ENCODE assay signal across 22 cellular contexts in genomic region chr10:68542046-68542445, GRCh38. TPM values are rescaled to one million over a fixed set of nuclear protein-coding genes. Genes with fewer than 3 reads are reported as not detected.
DNase-seq lines count a peak whose midpoint lies in the region; ATAC-seq and TF ChIP-seq lines count a peak whose summit lies in the region.
"Had no signal": no experiment of that assay in that cellular context is flagged by ENCODE, and none has a peak within 500 bp of the region (broad histone marks: within the 10 kb centered on the region; RNA-seq: fewer than 3 reads in every experiment).

No MANE protein-coding gene starts in this region.

- POLR2A ChIA-PET in T-cell (lab: Charles Lee), result interaction anchor here in 1 of 2 donors (0.7 kb wide), 1 partner anchor 113 kb away, joined by 3 read pairs; no protein-coding TSS in a partner anchor

- H3K36me3 Mint-ChIP-seq in T-cell (no peaks in the 10 kb centered on the region), chondrocyte (ENCODE audit: low read depth) (no peaks in the 10 kb centered on the region)
- H3K36me3 Mint-ChIP-seq: CD4-positive, alpha-beta memory T cell; immature natural killer cell had no signal

- no peak overlapping the region for H3K27ac Mint-ChIP-seq in T-cell
- no peak overlapping the region for H3K27ac Mint-ChIP-seq in chondrocyte (ENCODE audit: unreplicated experiment)
- H3K27ac Mint-ChIP-seq: CD4-positive, alpha-beta memory T cell; immature natural killer cell had no signal

- CTCF ChIA-PET in T-cell (lab: Charles Lee), result no interaction called here

- no peaks in the 10 kb centered on the region for H3K27me3 ChIP-seq in right cardiac atrium (ENCODE audit: control insufficient read depth, insufficient read depth)
- H3K27me3 ChIP-seq: body of pancreas, SJCRH30, upper lobe of left lung had no signal

- H3K4me1 Mint-ChIP-seq in T-cell, result no peaks in the 10 kb centered on the region
- no peaks in the 10 kb centered on the region for H3K4me1 Mint-ChIP-seq in chondrocyte (ENCODE audit: low read depth)
- H3K4me1 Mint-ChIP-seq: CD4-positive, alpha-beta memory T cell; immature natural killer cell; neural crest cell had no signal

- DNase-seq in Right ventricle myocardium inferior (ENCODE audit: missing footprints) (no peak), cardiac septum (ENCODE audit: low spot score) (no peak), RKO (ENCODE audit: low spot score) (peak; percentile 26), right cardiac atrium (no peak), T-cell (no peak), chondrocyte (ENCODE audit: low spot score) (no peak), NAMALWA (ENCODE audit: low spot score) (no peak)
- DNase-seq: activated CD8-positive, alpha-beta memory T cell treated with anti-CD3 and anti-CD28 coated beads, Interleukin-2, amount 50 U/mL, for 48 hours; activated naive CD4-positive, alpha-beta T cell; body of pancreas; CD4-positive, alpha-beta memory T cell; dermis blood vessel endothelial cell; erythroblast; glutamatergic neuron; immature natural killer cell; NCI-H187; stimulated activated naive CD4-positive, alpha-beta T cell treated with Interleukin-2 at 50 U/mL for 16 hours; T1000; upper lobe of left lung had no signal

- H3K9me3 ChIP-seq in right cardiac atrium (ENCODE audit: control insufficient read depth, low read length), result no peaks in the 10 kb centered on the region
- H3K9me3 ChIP-seq: body of pancreas, SJCRH30, upper lobe of left lung had no signal

- 51% methylated on average over 5 of the region's 5 CpGs for WGBS in right cardiac atrium

- H3K4me1 ChIP-seq in right cardiac atrium (ENCODE audit: control insufficient read depth, insufficient read depth, low read length), result no peaks in the 10 kb centered on the region
- H3K4me1 ChIP-seq: body of pancreas, upper lobe of left lung had no signal

- intact Hi-C loops in Right ventricle myocardium inferior (cut with DNase I), result no loop called here
- intact Hi-C loops in cardiac septum (cut with DNase I), result no loop called here
- intact Hi-C loops in right cardiac atrium (cut with DNase I), result loop anchor here in 1 of 4 donors (10.0 kb wide), 1 partner anchor 353 kb away; no protein-coding TSS in a partner anchor

- TF ChIP-seq CTCF in chondrocyte (IDR thresholded peaks at IDR 0.05), result no peak

- no peak overlapping the region for H3K4me3 ChIP-seq in right cardiac atrium (ENCODE audit: low read length)
- H3K4me3 ChIP-seq: body of pancreas, SJCRH30, upper lobe of left lung had no signal

- peaks cover 0 to 2% of the 10 kb centered on the region in 2 donors for H3K27me3 Mint-ChIP-seq in T-cell
- H3K27me3 Mint-ChIP-seq in chondrocyte (ENCODE audit: low read depth), result no peaks in the 10 kb centered on the region

- no peak overlapping the region for H3K4me3 Mint-ChIP-seq in T-cell
- H3K4me3 Mint-ChIP-seq in chondrocyte (ENCODE audit: unreplicated experiment), result no peak overlapping the region
- H3K4me3 Mint-ChIP-seq: CD4-positive, alpha-beta memory T cell; immature natural killer cell; neural crest cell had no signal

- ATAC-seq in Right ventricle myocardium inferior (peak; percentile 42), right cardiac atrium (peak; percentile 31 to 41), T-cell (replicated peaks in 1 of 4) (no peak), GM21367 (IDR thresholded peaks at IDR 0.05; ENCODE audit: unreplicated experiment) (no peak)
- ATAC-seq: body of pancreas had no signal

- H3K9me3 Mint-ChIP-seq in T-cell (no peaks in the 10 kb centered on the region), chondrocyte (ENCODE audit: low read depth) (no peaks in the 10 kb centered on the region)
- H3K9me3 Mint-ChIP-seq: CD4-positive, alpha-beta memory T cell; immature natural killer cell; neural crest cell had no signal

- H3K27ac ChIP-seq in right cardiac atrium (ENCODE audit: low read length), result no peak overlapping the region
- H3K27ac ChIP-seq: body of pancreas, SJCRH30 had no signal

RNA-seq across cellular contexts. Expression of gene SLC25A16, which starts 14.7 kb away (rescaled TPM):
- total RNA-seq in Right ventricle myocardium inferior (14.8 TPM), cardiac septum (16.5 TPM), right cardiac atrium (10 to 100 TPM; 16.3 to 21.8 (median 18.9) TPM), T-cell (10 to 100 TPM; 19.0 to 25.9 (median 23.7) TPM), chondrocyte (22.9 to 29.8 TPM (median 27.3 TPM) in 3 replicates)
- 11.1 TPM for polyA plus RNA-seq in right cardiac atrium

RNA-seq across cellular contexts. Expression of gene TET1, which starts 18.1 kb away (rescaled TPM):
- total RNA-seq in Right ventricle myocardium inferior (3.1 TPM), cardiac septum (1.2 TPM), right cardiac atrium (1 to 10 TPM; 2.8 to 5.2 (median 4.5) TPM), T-cell (1 to 10 TPM; 1.6 to 3.6 (median 1.9) TPM), chondrocyte (9.7 to 17.8 TPM (median 9.9 TPM) in 3 replicates)
- 0.32 TPM for polyA plus RNA-seq in right cardiac atrium

Comparison
In these comparisons a context has a peak if more than half of its experiments do, and no peak if none do; other contexts are left out.
1. ATAC-seq: peak in Right ventricle myocardium inferior (single experiment) and right cardiac atrium (2 of 2); none in T-cell (0 of 4) and GM21367 (single experiment).